In genomic region chr7:131071786-131072504, GRCh38 we compare ENCODE assay signal across 1 cellular context.
TF ChIP-seq lines count a peak whose summit lies in the region.

No MANE protein-coding gene starts in this region.

TF ChIP-seq in WTC11, 78 proteins besides CTCF, POLR2A, EP300 and RAD21 (continued from another document):
- TF ChIP-seq ZNF512 (CRISPR knock-in tag; IDR thresholded peaks at IDR 0.05; ENCODE audit: borderline replicate concordance), result no peak
- no peak for TF ChIP-seq ZNF425 (CRISPR knock-in tag; conservative IDR thresholded peaks at IDR 0.05)
- TF ChIP-seq AR (CRISPR knock-in tag; IDR thresholded peaks at IDR 0.05), result no peak
